Comparison of ENCODE assay signal across 2 cellular contexts in genomic region chr12:51270067-51270846, GRCh38.
TF ChIP-seq lines count a peak whose summit lies in the region.

TSS of gene SMAGP (minus strand) at chr12:51270415. CDS start at chr12:51269278, 1,137 bp downstream.

TF ChIP-seq in GM23338, 12 proteins besides CTCF, POLR2A, EP300 and RAD21 (continued from another document):
- TF ChIP-seq ETS1 (IDR thresholded peaks at IDR 0.05): 0 out of 2 replicates have a peak, but pooled peaks have one; percentile 24

TF ChIP-seq in HepG2, 621 proteins besides CTCF, POLR2A, EP300 and RAD21 (continued from another document and continues in another):
- no peak for TF ChIP-seq ZBTB14 (CRISPR knock-in tag; IDR thresholded peaks at IDR 0.05)
- no peak for TF ChIP-seq SRY (CRISPR knock-in tag; IDR thresholded peaks at IDR 0.05)
- TF ChIP-seq ZBTB3 (CRISPR knock-in tag; IDR thresholded peaks at IDR 0.05; ENCODE audit: borderline replicate concordance, low read depth): no peak
- no peak for TF ChIP-seq ISX (CRISPR knock-in tag; conservative IDR thresholded peaks at IDR 0.05)
- no peak for TF ChIP-seq ZNF720 (CRISPR knock-in tag; IDR thresholded peaks at IDR 0.05)
- TF ChIP-seq ZNF224 (CRISPR knock-in tag; IDR thresholded peaks at IDR 0.05): no peak
- no peak for TF ChIP-seq PITX1 (CRISPR knock-in tag; IDR thresholded peaks at IDR 0.05)
- no peak for TF ChIP-seq RARA (CRISPR knock-in tag; IDR thresholded peaks at IDR 0.05)
- no peak for TF ChIP-seq MIXL1 (CRISPR knock-in tag; IDR thresholded peaks at IDR 0.05)
- TF ChIP-seq CBX5 (CRISPR knock-in tag; IDR thresholded peaks at IDR 0.05; ENCODE audit: borderline replicate concordance): no peak
- peak; percentile 32; the same call in 1 of the 2 replicates for TF ChIP-seq KDM2A (CRISPR knock-in tag; IDR thresholded peaks at IDR 0.05; ENCODE audit: borderline replicate concordance, low read depth)
- TF ChIP-seq NCOA2 (CRISPR knock-in tag; IDR thresholded peaks at IDR 0.05): no peak
- TF ChIP-seq ZNF256 (CRISPR knock-in tag; conservative IDR thresholded peaks at IDR 0.05): no peak
- no peak for TF ChIP-seq ZNF883 (CRISPR knock-in tag; IDR thresholded peaks at IDR 0.05; ENCODE audit: not compliant biosample characterization)
- TF ChIP-seq ZNF660 (CRISPR knock-in tag; IDR thresholded peaks at IDR 0.05; ENCODE audit: borderline replicate concordance, low read depth): no peak
- no peak for TF ChIP-seq NCOA1 (CRISPR knock-in tag; IDR thresholded peaks at IDR 0.05)
- TF ChIP-seq ASH2L (IDR thresholded peaks at IDR 0.05; ENCODE audit: insufficient read length, low read depth, low read length): peak; percentile 22
- TF ChIP-seq MED13 (CRISPR knock-in tag; IDR thresholded peaks at IDR 0.05): no peak
- TF ChIP-seq YEATS2 (CRISPR knock-in tag; IDR thresholded peaks at IDR 0.05; ENCODE audit: borderline replicate concordance): no peak; the same call in 1 of the 2 replicates
- no peak for TF ChIP-seq PBX3 (CRISPR knock-in tag; IDR thresholded peaks at IDR 0.05; ENCODE audit: borderline replicate concordance)
- TF ChIP-seq ZBTB39 (CRISPR knock-in tag; IDR thresholded peaks at IDR 0.05): no peak
- no peak for TF ChIP-seq GPN1 (CRISPR knock-in tag; IDR thresholded peaks at IDR 0.05; ENCODE audit: borderline replicate concordance)
- peak; percentile 86 for TF ChIP-seq PRDM15 (CRISPR knock-in tag; IDR thresholded peaks at IDR 0.05)
- 0 out of 2 replicates have a peak, but pooled peaks have one; percentile 29 for TF ChIP-seq SP2 (CRISPR knock-in tag; IDR thresholded peaks at IDR 0.05)
- TF ChIP-seq SAP130 (CRISPR knock-in tag; IDR thresholded peaks at IDR 0.05; ENCODE audit: low read depth): peak; percentile 44; the same call in 1 of the 2 replicates
- TF ChIP-seq ZNF780A (CRISPR knock-in tag; IDR thresholded peaks at IDR 0.05): no peak
- TF ChIP-seq AHR (CRISPR knock-in tag; IDR thresholded peaks at IDR 0.05): peak; percentile 48; the same call in 1 of the 2 replicates
- TF ChIP-seq ZNF709 (CRISPR knock-in tag; IDR thresholded peaks at IDR 0.05): no peak
- TF ChIP-seq NFKB2 (CRISPR knock-in tag; IDR thresholded peaks at IDR 0.05; ENCODE audit: borderline replicate concordance): no peak
- no peak for TF ChIP-seq FOXM1 (CRISPR knock-in tag; IDR thresholded peaks at IDR 0.05)
- no peak for TF ChIP-seq ZMYM4 (CRISPR knock-in tag; IDR thresholded peaks at IDR 0.05)
- no peak for TF ChIP-seq GATAD2A (CRISPR knock-in tag; IDR thresholded peaks at IDR 0.05)
- no peak for TF ChIP-seq HBP1 (CRISPR knock-in tag; IDR thresholded peaks at IDR 0.05; ENCODE audit: low read depth)
- TF ChIP-seq SMARCE1 (IDR thresholded peaks at IDR 0.05; ENCODE audit: borderline replicate concordance): no peak
- no peak for TF ChIP-seq ZNF496 (CRISPR knock-in tag; IDR thresholded peaks at IDR 0.05; ENCODE audit: insufficient replicate concordance)
- no peak for TF ChIP-seq SYNCRIP (IDR thresholded peaks at IDR 0.05; ENCODE audit: insufficient read depth, low read depth, low read length)
- no peak for TF ChIP-seq HHEX (CRISPR knock-in tag; IDR thresholded peaks at IDR 0.05)
- TF ChIP-seq TBX3 (IDR thresholded peaks at IDR 0.05; ENCODE audit: borderline replicate concordance): no peak
- TF ChIP-seq HOXA7 (CRISPR knock-in tag; IDR thresholded peaks at IDR 0.05): no peak
- TF ChIP-seq KDM6A (CRISPR knock-in tag; IDR thresholded peaks at IDR 0.05; ENCODE audit: low read depth): no peak
- TF ChIP-seq THAP9 (CRISPR knock-in tag; IDR thresholded peaks at IDR 0.05; ENCODE audit: borderline replicate concordance): no peak
- no peak for TF ChIP-seq HES4 (CRISPR knock-in tag; IDR thresholded peaks at IDR 0.05; ENCODE audit: borderline replicate concordance)
- TF ChIP-seq EZH2 (conservative IDR thresholded peaks at IDR 0.05; ENCODE audit: low read depth, low read length): no peak
- peak; percentile 9; the same call in 1 of the 2 replicates for TF ChIP-seq HOXA3 (CRISPR knock-in tag; IDR thresholded peaks at IDR 0.05)
- no peak for TF ChIP-seq HNRNPH1 (optimal IDR thresholded peaks at IDR 0.05; ENCODE audit: low read depth, low read length)
- TF ChIP-seq ZNF503 (CRISPR knock-in tag; IDR thresholded peaks at IDR 0.05): no peak
- TF ChIP-seq ZNF790 (CRISPR knock-in tag; IDR thresholded peaks at IDR 0.05; ENCODE audit: borderline replicate concordance): peak; percentile 45; the same call in 1 of the 2 replicates
- peak; percentile 78 for TF ChIP-seq POGK (CRISPR knock-in tag; conservative IDR thresholded peaks at IDR 0.05)
- TF ChIP-seq ZNF317 (CRISPR knock-in tag; IDR thresholded peaks at IDR 0.05): no peak
- no peak for TF ChIP-seq ZNF468 (CRISPR knock-in tag; IDR thresholded peaks at IDR 0.05)
- no peak for TF ChIP-seq SUZ12 (IDR thresholded peaks at IDR 0.05; ENCODE audit: low read depth, low read length)
- TF ChIP-seq ZZZ3 (CRISPR knock-in tag; IDR thresholded peaks at IDR 0.05; ENCODE audit: borderline replicate concordance): no peak
- no peak for TF ChIP-seq NFE2L2 (IDR thresholded peaks at IDR 0.05; ENCODE audit: low read length)
- peak; percentile 78 for TF ChIP-seq ARNT2 (CRISPR knock-in tag; IDR thresholded peaks at IDR 0.05; ENCODE audit: low read depth)
- TF ChIP-seq MBD4 (IDR thresholded peaks at IDR 0.05; ENCODE audit: borderline replicate concordance, low read length): no peak
- TF ChIP-seq ZFP82 (CRISPR knock-in tag; IDR thresholded peaks at IDR 0.05; ENCODE audit: borderline replicate concordance): no peak
